8 cellular contexts compared by ENCODE assay signal in the genomic region with DNA sequence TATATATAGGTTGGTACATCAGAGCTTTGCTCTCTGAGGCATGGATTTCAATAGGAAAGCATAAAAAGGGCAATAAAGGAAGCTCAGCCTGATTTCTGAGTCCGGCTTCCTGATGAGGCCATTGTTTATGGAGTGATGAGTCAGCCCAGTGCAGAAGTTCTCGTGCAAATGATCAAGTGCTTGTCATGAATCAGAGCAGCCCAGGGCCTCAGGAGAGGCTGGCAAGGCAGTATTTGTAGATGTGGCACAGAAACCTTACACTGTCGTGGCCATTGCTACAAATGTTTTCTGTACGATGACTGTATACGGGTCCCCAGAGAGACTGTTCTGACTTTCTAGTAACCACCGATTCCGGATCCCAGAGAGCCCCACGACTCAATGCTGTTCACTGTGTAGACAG. TPM values are rescaled to one million over a fixed set of nuclear protein-coding genes. Genes with fewer than 3 reads are reported as not detected.
A peak's percentile ranks its signal among the peaks of the same experiment; 100 is the strongest.
DNase-seq lines count a peak whose midpoint lies in the region; TF ChIP-seq lines count a peak whose summit lies in the region.
"Had no signal": no experiment of that assay in that cellular context is flagged by ENCODE, and none has a peak within 500 bp of the region (broad histone marks: within the 10 kb centered on the region; RNA-seq: fewer than 3 reads in every experiment).

No MANE protein-coding gene starts in this region.

- H3K36me3 ChIP-seq in GM23248 (ENCODE audit: low read depth): no peaks in the 10 kb centered on the region
- H3K36me3 ChIP-seq: SJCRH30 had no signal

- H3F3A ChIP-seq in GM23248 (ENCODE audit: insufficient read depth): peaks cover 22% of the 10 kb centered on the region

- no peaks in the 10 kb centered on the region for H4K20me1 ChIP-seq in GM23248 (ENCODE audit: insufficient read depth)

- DNase-seq in GM23248 (peak; percentile 99), NCI-H345 (lab: John Stamatoyannopoulos, UW) (peak; percentile 75), chondrocyte (ENCODE audit: low spot score) (no peak), medulla oblongata (ENCODE audit: extremely low spot score) (peak; percentile 55), iPS-NIHi7 (ENCODE audit: extremely low spot score) (no peak)
- DNase-seq in activated CD8-positive, alpha-beta memory T cell treated with anti-CD3 and anti-CD28 coated beads, Interleukin-2, amount 50 U/mL, for 4 hours: no peak
- DNase-seq in activated effector memory CD4-positive, alpha-beta T cell treated with anti-CD3 and anti-CD28 coated beads, Interleukin-2, amount 50 U/mL, for 16 hours: no peak

- H3K79me2 ChIP-seq in GM23248 (ENCODE audit: insufficient read depth): no peaks in the 10 kb centered on the region

- WGBS in GM23248 (ENCODE audit: low coverage in 1 of 2, low lambda C conversion rate in 2 of 2, missing lambda C conversion rate in 2 of 2), 2 experiments: 2% methylated on average over 8 of the region's 8 CpGs

- H3K4me3 Mint-ChIP-seq in chondrocyte (ENCODE audit: unreplicated experiment): peak overlapping the region; percentile 51

- peaks cover 9% of the 10 kb centered on the region for H3K9me3 Mint-ChIP-seq in chondrocyte (ENCODE audit: low read depth)

- H3K9me2 ChIP-seq in GM23248 (ENCODE audit: insufficient read depth): no peaks in the 10 kb centered on the region

- in situ Hi-C loops in GM23248 (cut with MboI): no loop called here

- peak overlapping the region; percentile 57 for H2AFZ ChIP-seq in GM23248

- peak overlapping the region; percentile 89 for H3K9ac ChIP-seq in GM23248

- peak overlapping the region; percentile 100 for H3K27ac Mint-ChIP-seq in chondrocyte (ENCODE audit: unreplicated experiment)

- H3K27me3 Mint-ChIP-seq in chondrocyte (ENCODE audit: low read depth): no peaks in the 10 kb centered on the region

- peak overlapping the region; percentile 33 for H3K4me3 ChIP-seq in GM23248
- H3K4me3 ChIP-seq: SJCRH30 had no signal

- no peak for TF ChIP-seq CTCF in chondrocyte (IDR thresholded peaks at IDR 0.05)

- H3K27ac ChIP-seq in GM23248: peak overlapping the region; percentile 98
- H3K27ac ChIP-seq: SJCRH30 had no signal

- H3K36me3 Mint-ChIP-seq in chondrocyte (ENCODE audit: low read depth): peaks cover 6% of the 10 kb centered on the region

- H3K27me3 ChIP-seq in GM23248 (replicated peaks; ENCODE audit: insufficient read depth): no peaks in the 10 kb centered on the region

- peak overlapping the region; percentile 75 for H3K4me2 ChIP-seq in GM23248 (ENCODE audit: unreplicated experiment)

- peaks cover 55% of the 10 kb centered on the region for H3K4me1 Mint-ChIP-seq in chondrocyte (ENCODE audit: low read depth)

- no peaks in the 10 kb centered on the region for H3K9me3 ChIP-seq in GM23248 (ENCODE audit: low read depth)

- H3K4me1 ChIP-seq in GM23248 (ENCODE audit: insufficient read depth): peaks cover 25% of the 10 kb centered on the region
- H3K4me1 ChIP-seq: SJCRH30 had no signal

RNA-seq across cellular contexts. Expression of a gene that starts 26.7 kb away (rescaled TPM):
- not detected in 2 replicates for total RNA-seq in GM23248 (2014; rRNA removed; shearing (Covaris generic))
- not detected in 2 replicates for polyA plus RNA-seq in GM23248 (2016; fragmentation: Nextera tagmentation; extraction: Ambion mirVana)
- 0.29 TPM in 1 of 3 replicates, not detected in the others for total RNA-seq in chondrocyte

Comparison
In these comparisons a context has a peak if more than half of its experiments do, and no peak if none do; other contexts are left out.
1. DNase-seq: peak in GM23248 (single experiment), NCI-H345 (single experiment) and medulla oblongata (single experiment); none in chondrocyte (single experiment), activated CD8-positive, alpha-beta memory T cell treated with anti-CD3 and anti-CD28 coated beads, Interleukin-2, amount 50 U/mL, for 4 hours (single experiment), iPS-NIHi7 (single experiment) and activated effector memory CD4-positive, alpha-beta T cell treated with anti-CD3 and anti-CD28 coated beads, Interleukin-2, amount 50 U/mL, for 16 hours (single experiment).